In the genomic region with DNA sequence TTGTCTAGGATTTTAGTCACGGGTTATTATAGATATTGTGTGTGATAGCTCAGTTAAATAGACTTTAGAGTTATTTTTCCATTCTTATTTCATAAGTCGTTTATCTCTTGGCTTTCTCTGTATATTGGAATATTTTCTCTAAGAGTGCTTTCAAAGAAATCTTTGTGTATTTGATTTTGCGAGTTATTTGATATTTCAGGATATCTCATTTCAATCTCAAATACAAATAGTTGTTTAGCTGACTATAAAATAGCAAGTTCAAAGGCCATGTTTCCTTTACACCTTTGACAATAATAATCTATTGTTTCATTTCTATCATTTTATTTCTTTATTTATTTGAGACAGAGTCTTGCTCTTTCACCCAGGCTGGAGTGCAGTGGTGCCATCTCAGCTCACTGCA, we compare ENCODE assay signal across 17 cellular contexts. TPM values are rescaled to one million over a fixed set of nuclear protein-coding genes. Genes with fewer than 3 reads are reported as not detected.
A peak's percentile ranks its signal among the peaks of the same experiment; 100 is the strongest.
DNase-seq lines count a peak whose midpoint lies in the region; ATAC-seq and TF ChIP-seq lines count a peak whose summit lies in the region.
"Had no signal": no experiment of that assay in that cellular context is flagged by ENCODE, and none has a peak within 500 bp of the region (broad histone marks: within the 10 kb centered on the region; RNA-seq: fewer than 3 reads in every experiment).

No MANE protein-coding gene starts in this region.

- no peaks in the 10 kb centered on the region for H3K9me3 Mint-ChIP-seq in Calu3 (ENCODE audit: low read depth, unreplicated experiment)
- no peaks in the 10 kb centered on the region for H3K9me3 Mint-ChIP-seq in activated T-cell treated with anti-CD3 and anti-CD28 coated beads, Interleukin-2, amount 50 U/mL, for 4 hours
- H3K9me3 Mint-ChIP-seq: CD4-positive, alpha-beta memory T cell; GM23338; H9 had no signal

- DNase-seq in Calu3 (no peak), HT-29 (ENCODE audit: low spot score) (peak; percentile 9), Panc1 (ENCODE audit: low read depth, low spot score) (no peak), NCI-H82 (lab: John Stamatoyannopoulos, UW) (no peak)
- no peak for DNase-seq in activated T-cell treated with anti-CD3 and anti-CD28 coated beads, Interleukin-2, amount 50 U/mL, for 4 hours
- no peak for DNase-seq in activated CD4-positive, CD25-positive, alpha-beta regulatory T cell (lab: John Stamatoyannopoulos, UW)
- DNase-seq: C1 segment of cervical spinal cord; CD4-positive, alpha-beta memory T cell; COR-L47; DMS 273 treated with DMSO at 0.1 percent for 48 hours; DMS79; EL; GF-D8; H9 had no signal

- H3K27ac ChIP-seq in Panc1 (ENCODE audit: low read length) = peak overlapping the region; percentile 15; the same call in 1 of the 2 replicates

- H3K9me3 ChIP-seq in Panc1 (ENCODE audit: control insufficient read depth, insufficient read depth, low read depth, low read length) = no peaks in the 10 kb centered on the region

- no TSS peak for BruUV-seq in Calu3 (replicated peaks; lab: Mats Ljungman, UMichigan)
- BruUV-seq in Panc1 (replicated peaks; lab: Mats Ljungman, UMichigan) = no TSS peak

- H3K27ac Mint-ChIP-seq in Calu3 (ENCODE audit: unreplicated experiment) = peak overlapping the region; percentile 9
- H3K27ac Mint-ChIP-seq: CD4-positive, alpha-beta memory T cell; GM23338; H9 had no signal

- peaks cover 11% of the 10 kb centered on the region for H3K4me1 Mint-ChIP-seq in Calu3 (ENCODE audit: low read depth, unreplicated experiment)
- peaks cover 1% of the 10 kb centered on the region for H3K4me1 Mint-ChIP-seq in activated T-cell treated with anti-CD3 and anti-CD28 coated beads, Interleukin-2, amount 50 U/mL, for 4 hours (ENCODE audit: low read depth)

- TF ChIP-seq CTCF in Calu3 (IDR thresholded peaks at IDR 0.05; ENCODE audit: unreplicated experiment) (no peak), Panc1 (IDR thresholded peaks at IDR 0.05) (no peak)

- H3K4me3 Mint-ChIP-seq in Calu3 (ENCODE audit: low read depth, unreplicated experiment) = no peak overlapping the region
- H3K4me3 Mint-ChIP-seq in activated T-cell treated with anti-CD3 and anti-CD28 coated beads, Interleukin-2, amount 50 U/mL, for 4 hours = no peak overlapping the region
- H3K4me3 Mint-ChIP-seq: CD4-positive, alpha-beta memory T cell; GM23338; H9 had no signal

- CTCF ChIA-PET in Calu3 (lab: Charles Lee) = interaction anchor here (0.6 to 0.9 kb wide), 2 partner anchors 283 to 479 kb away, joined by 3 read pairs; no protein-coding TSS in a partner anchor
- CTCF ChIA-PET in Panc1 (lab: Charles Lee) = interaction anchor here (0.6 kb wide), 1 partner anchor 509 kb away, joined by 3 read pairs; no protein-coding TSS in a partner anchor

- intact Hi-C loops in Calu3 (cut with micrococcal nuclease; ENCODE audit: unreplicated experiment) (no loop called here), Panc1 (cut with micrococcal nuclease; ENCODE audit: unreplicated experiment) (no loop called here)

- POLR2A ChIA-PET in Panc1 (lab: Charles Lee) = no interaction called here

- H3K27me3 Mint-ChIP-seq in Calu3 (ENCODE audit: unreplicated experiment) = no peaks in the 10 kb centered on the region
- no peaks in the 10 kb centered on the region for H3K27me3 Mint-ChIP-seq in activated T-cell treated with anti-CD3 and anti-CD28 coated beads, Interleukin-2, amount 50 U/mL, for 4 hours (ENCODE audit: low read depth)
- H3K27me3 Mint-ChIP-seq: CD4-positive, alpha-beta memory T cell had no signal

- H3K4me1 ChIP-seq in Panc1 (ENCODE audit: control insufficient read depth, insufficient read depth, low read length) = peaks cover 3% of the 10 kb centered on the region; the same call in 1 of the 2 replicates

- no peak overlapping the region for H3K4me3 ChIP-seq in Panc1 (ENCODE audit: low read depth in 2 of 2, low read length in 2 of 2)
- H3K4me3 ChIP-seq: GM23338 had no signal

- no peaks in the 10 kb centered on the region for H3K36me3 Mint-ChIP-seq in Calu3 (ENCODE audit: insufficient read depth, unreplicated experiment)
- no peaks in the 10 kb centered on the region for H3K36me3 Mint-ChIP-seq in activated T-cell treated with anti-CD3 and anti-CD28 coated beads, Interleukin-2, amount 50 U/mL, for 4 hours (ENCODE audit: insufficient read depth)
- H3K36me3 Mint-ChIP-seq: CD4-positive, alpha-beta memory T cell had no signal

- ATAC-seq in Panc1 = no peak
- no peak for ATAC-seq in activated T-cell treated with anti-CD3 and anti-CD28 coated beads, Interleukin-2, amount 50 U/mL, for 4 hours
- ATAC-seq: GM23338, HCT116 had no signal

- H3K27me3 ChIP-seq in Panc1 (ENCODE audit: control insufficient read depth, insufficient read depth, low read length) = no peaks in the 10 kb centered on the region

- in situ Hi-C loops in Panc1 (cut with HindIII; ENCODE audit: low pct_unique_long_range_greater_than_20kb, low sequenced_read_pairs) = no loop called here

- no peaks in the 10 kb centered on the region for H3K36me3 ChIP-seq in Panc1 (ENCODE audit: control insufficient read depth, insufficient read depth, low read length)

RNA-seq across cellular contexts. Expression of gene STK31, which starts 55.9 kb away (rescaled TPM):
- total RNA-seq in Calu3 (2022) (1.7 and 2.1 TPM in 2 replicates), Panc1 (2021; ENCODE audit: unreplicated experiment) (1.0 TPM)
- 0.20 and 0.34 TPM in 2 replicates for total RNA-seq in HT-29 (2014; rRNA removed; shearing (Covaris generic))
- polyA plus RNA-seq in Panc1 (2012; ENCODE audit: insufficient read length) = 0.80 TPM
- total RNA-seq in activated T-cell treated with anti-CD3 and anti-CD28 coated beads, Interleukin-2, amount 50 U/mL, for 4 hours = under 1 TPM in 1 of 3 donors, not detected in 2; 0.19 TPM
- polyA plus RNA-seq: BJ; CD4-positive, alpha-beta memory T cell had no signal
